Comparison of ENCODE assay signal across 7 cellular contexts in genomic region chr5:115543931-115544370, GRCh38. TPM values are rescaled to one million over a fixed set of nuclear protein-coding genes. Genes with fewer than 3 reads are reported as not detected.
DNase-seq lines count a peak whose midpoint lies in the region; ATAC-seq and TF ChIP-seq lines count a peak whose summit lies in the region.

No MANE protein-coding gene starts in this region.

- DNase-seq in HFFc6: peak; percentile 32
- peak; percentile 43 for DNase-seq in NCI-H2029 treated with DMSO at 0.1 percent for 48 hours (lab: John Stamatoyannopoulos, UW)
- DNase-seq in activated CD8-positive, alpha-beta memory T cell treated with anti-CD3 and anti-CD28 coated beads, Interleukin-2, amount 10 ng/mL, durations not matched to agents 7 days and 5 days: peak; percentile 68
- DNase-seq in epidermal melanocyte (ENCODE audit: insufficient read length, low spot score): peak; percentile 21
- DNase-seq in stimulated activated CD8-positive, alpha-beta memory T cell treated with anti-CD3 and anti-CD28 coated beads, Interleukin-4, amount 100 ng/mL, for 4 hours (ENCODE audit: low read depth in 2 of 2, low spot score in 1 of 2): peak; percentile 12 to 16

- peaks cover 48% of the 10 kb centered on the region for H3K4me1 Mint-ChIP-seq in HFFc6 (ENCODE audit: low read depth)
- peaks cover 42% of the 10 kb centered on the region for H3K4me1 Mint-ChIP-seq in activated CD8-positive, alpha-beta memory T cell treated with anti-CD3 and anti-CD28 coated beads, Interleukin-2, amount 10 ng/mL, durations not matched to agents 7 days and 5 days

- no peak for TF ChIP-seq CTCF in HFFc6 (IDR thresholded peaks at IDR 0.05)

- peaks cover 58% of the 10 kb centered on the region for H3K36me3 Mint-ChIP-seq in HFFc6 (ENCODE audit: low read depth)
- H3K36me3 Mint-ChIP-seq in activated CD8-positive, alpha-beta memory T cell treated with anti-CD3 and anti-CD28 coated beads, Interleukin-2, amount 10 ng/mL, durations not matched to agents 7 days and 5 days: peaks cover 49% of the 10 kb centered on the region

- peaks cover 37% of the 10 kb centered on the region for H3K4me1 ChIP-seq in mononuclear cell (ENCODE audit: insufficient read depth, low read length)

- H3K27me3 ChIP-seq in mononuclear cell (ENCODE audit: insufficient read depth, low read length): no peaks in the 10 kb centered on the region

- peak overlapping the region; percentile 87 for H3K4me3 ChIP-seq in mononuclear cell (ENCODE audit: low read length)

- H3K4me3 Mint-ChIP-seq in HFFc6: peak overlapping the region; percentile 99
- H3K4me3 Mint-ChIP-seq in activated CD8-positive, alpha-beta memory T cell treated with anti-CD3 and anti-CD28 coated beads, Interleukin-2, amount 10 ng/mL, durations not matched to agents 7 days and 5 days: peak overlapping the region; percentile 92

- peaks cover 8% of the 10 kb centered on the region for H3K9me3 Mint-ChIP-seq in HFFc6
- H3K9me3 Mint-ChIP-seq in activated CD8-positive, alpha-beta memory T cell treated with anti-CD3 and anti-CD28 coated beads, Interleukin-2, amount 10 ng/mL, durations not matched to agents 7 days and 5 days (ENCODE audit: low read depth): peaks cover 2% of the 10 kb centered on the region

- H3K9me3 ChIP-seq in mononuclear cell (ENCODE audit: low read depth, low read length): peaks cover 9% of the 10 kb centered on the region

- peaks cover 2% of the 10 kb centered on the region; the same call in 1 of the 2 replicates for H3K27me3 Mint-ChIP-seq in HFFc6 (ENCODE audit: insufficient read depth)
- H3K27me3 Mint-ChIP-seq in activated CD8-positive, alpha-beta memory T cell treated with anti-CD3 and anti-CD28 coated beads, Interleukin-2, amount 10 ng/mL, durations not matched to agents 7 days and 5 days: peaks cover under 1% of the 10 kb centered on the region

- CTCF ChIA-PET in activated CD8-positive, alpha-beta memory T cell treated with anti-CD3 and anti-CD28 coated beads, Interleukin-2, amount 10 ng/mL, durations not matched to agents 7 days and 5 days (lab: Charles Lee): interaction anchor here (0.9 to 2.0 kb wide), 9 partner anchors 21 to 299 kb away, joined by 3 to 9 read pairs (median 3); partner anchors contain the start of gene ATG12

- peak; percentile 40 for ATAC-seq in GM18498 (IDR thresholded peaks at IDR 0.05; ENCODE audit: unreplicated experiment)
- ATAC-seq in activated CD8-positive, alpha-beta memory T cell treated with anti-CD3 and anti-CD28 coated beads, Interleukin-2, amount 10 ng/mL, durations not matched to agents 7 days and 5 days: peak; percentile 25

- H3K27ac Mint-ChIP-seq in HFFc6: peak overlapping the region; percentile 96
- H3K27ac Mint-ChIP-seq in activated CD8-positive, alpha-beta memory T cell treated with anti-CD3 and anti-CD28 coated beads, Interleukin-2, amount 10 ng/mL, durations not matched to agents 7 days and 5 days: peak overlapping the region; percentile 99

RNA-seq across cellular contexts. Expression of gene FEM1C, which starts 0.6 kb away (rescaled TPM):
- 10 to 100 TPM; 12.1 to 15.9 (median 14.9) TPM for total RNA-seq in HFFc6 (2021; fragmentation: NEBNext Ultra II Directional; extraction: Animal tissue kit (Norgen Biotek cat#: 25700))
- total RNA-seq in activated CD8-positive, alpha-beta memory T cell treated with anti-CD3 and anti-CD28 coated beads, Interleukin-2, amount 10 ng/mL, durations not matched to agents 7 days and 5 days: 10 to 100 TPM; 13.3 to 13.5 TPM
- 40.9 TPM for total RNA-seq in mononuclear cell

RNA-seq across cellular contexts. Expression of gene TICAM2, which starts 58.3 kb away (rescaled TPM):
- total RNA-seq in HFFc6 (2021; fragmentation: NEBNext Ultra II Directional; extraction: Animal tissue kit (Norgen Biotek cat#: 25700)): 10 to 100 TPM in 4 of 6 experiments, 1 to 10 TPM in 2; 8.3 to 15.9 (median 13.1) TPM
- total RNA-seq in activated CD8-positive, alpha-beta memory T cell treated with anti-CD3 and anti-CD28 coated beads, Interleukin-2, amount 10 ng/mL, durations not matched to agents 7 days and 5 days: 1 to 10 TPM; 1.6 to 1.8 TPM
- total RNA-seq in mononuclear cell: 1.2 TPM

Comparison
In these comparisons a context has a peak if more than half of its experiments do, and no peak if none do; other contexts are left out.
1. Peak in every context shown above with its lines: DNase-seq, ATAC-seq and H3K4me3 ChIP-seq.
2. DNase-seq: peak in every context shown above with its lines; median percentile 68 in activated CD8-positive, alpha-beta memory T cell treated with anti-CD3 and anti-CD28 coated beads, Interleukin-2, amount 10 ng/mL, durations not matched to agents 7 days and 5 days; 43 in NCI-H2029 treated with DMSO at 0.1 percent for 48 hours; 32 in HFFc6; 21 in epidermal melanocyte; 14 in stimulated activated CD8-positive, alpha-beta memory T cell treated with anti-CD3 and anti-CD28 coated beads, Interleukin-4, amount 100 ng/mL, for 4 hours.